Comparison of ENCODE assay signal across 1 cellular context in the genomic region with DNA sequence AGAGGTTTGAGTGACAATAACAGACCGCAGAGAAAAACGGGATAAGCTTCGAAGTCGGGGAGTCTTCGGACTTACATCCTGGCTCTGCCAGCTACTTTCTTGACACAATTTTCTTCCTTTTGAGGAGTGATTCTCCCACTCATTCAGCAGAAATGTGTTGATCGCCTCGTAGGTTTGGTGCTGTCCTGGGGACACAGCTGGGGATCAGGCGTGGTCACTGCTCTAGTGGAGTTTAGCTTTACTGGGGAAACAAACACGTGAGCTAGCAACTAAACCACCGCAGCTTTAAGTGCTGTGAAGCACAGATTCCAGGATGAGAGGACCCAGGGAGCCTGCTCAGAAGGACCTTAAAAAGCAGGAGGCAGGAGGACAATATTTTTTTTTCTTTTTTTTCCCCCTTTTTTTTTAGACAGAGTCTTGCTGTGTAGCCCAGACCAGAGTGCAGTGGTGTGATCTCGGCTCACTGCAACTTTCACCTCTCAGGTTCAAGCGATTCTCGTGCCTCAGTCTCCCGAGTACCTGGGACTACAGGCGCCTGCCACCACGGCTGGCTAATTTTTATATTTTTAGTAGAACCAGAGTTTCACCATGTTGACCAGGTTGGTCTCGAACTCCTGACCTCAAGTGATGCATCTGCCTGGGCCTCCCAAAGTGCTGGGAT.
TF ChIP-seq lines count a peak whose summit lies in the region.

No MANE protein-coding gene starts in this region.

TF ChIP-seq in HepG2, 621 proteins besides CTCF, POLR2A, EP300 and RAD21 (continued from another document and continues in another):
- TF ChIP-seq, protein P1, sequence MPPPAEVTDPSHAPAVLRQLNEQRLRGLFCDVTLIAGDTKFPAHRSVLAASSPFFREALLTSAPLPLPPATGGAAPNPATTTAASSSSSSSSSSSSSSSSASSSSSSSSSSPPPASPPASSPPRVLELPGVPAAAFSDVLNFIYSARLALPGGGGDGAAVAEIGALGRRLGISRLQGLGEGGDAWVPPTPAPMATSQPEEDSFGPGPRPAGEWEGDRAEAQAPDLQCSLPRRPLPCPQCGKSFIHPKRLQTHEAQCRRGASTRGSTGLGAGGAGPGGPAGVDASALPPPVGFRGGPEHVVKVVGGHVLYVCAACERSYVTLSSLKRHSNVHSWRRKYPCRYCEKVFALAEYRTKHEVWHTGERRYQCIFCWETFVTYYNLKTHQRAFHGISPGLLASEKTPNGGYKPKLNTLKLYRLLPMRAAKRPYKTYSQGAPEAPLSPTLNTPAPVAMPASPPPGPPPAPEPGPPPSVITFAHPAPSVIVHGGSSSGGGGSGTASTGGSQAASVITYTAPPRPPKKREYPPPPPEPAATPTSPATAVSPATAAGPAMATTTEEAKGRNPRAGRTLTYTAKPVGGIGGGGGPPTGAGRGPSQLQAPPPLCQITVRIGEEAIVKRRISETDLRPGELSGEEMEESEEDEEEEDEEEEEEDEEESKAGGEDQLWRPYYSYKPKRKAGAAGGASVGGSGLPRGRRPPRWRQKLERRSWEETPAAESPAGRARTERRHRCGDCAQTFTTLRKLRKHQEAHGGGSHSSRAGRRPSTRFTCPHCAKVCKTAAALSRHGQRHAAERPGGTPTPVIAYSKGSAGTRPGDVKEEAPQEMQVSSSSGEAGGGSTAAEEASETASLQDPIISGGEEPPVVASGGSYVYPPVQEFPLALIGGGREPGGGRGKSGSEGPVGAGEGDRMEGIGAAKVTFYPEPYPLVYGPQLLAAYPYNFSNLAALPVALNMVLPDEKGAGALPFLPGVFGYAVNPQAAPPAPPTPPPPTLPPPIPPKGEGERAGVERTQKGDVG (CRISPR knock-in tag; IDR thresholded peaks at IDR 0.05; ENCODE audit: borderline replicate concordance), result no peak
- no peak for TF ChIP-seq ZNF672 (CRISPR knock-in tag; IDR thresholded peaks at IDR 0.05)
- no peak for TF ChIP-seq NAIF1 (CRISPR knock-in tag; IDR thresholded peaks at IDR 0.05; ENCODE audit: borderline replicate concordance)
- no peak for TF ChIP-seq NR2F2 (IDR thresholded peaks at IDR 0.05; ENCODE audit: borderline replicate concordance, low read depth)
- TF ChIP-seq, protein P2, sequence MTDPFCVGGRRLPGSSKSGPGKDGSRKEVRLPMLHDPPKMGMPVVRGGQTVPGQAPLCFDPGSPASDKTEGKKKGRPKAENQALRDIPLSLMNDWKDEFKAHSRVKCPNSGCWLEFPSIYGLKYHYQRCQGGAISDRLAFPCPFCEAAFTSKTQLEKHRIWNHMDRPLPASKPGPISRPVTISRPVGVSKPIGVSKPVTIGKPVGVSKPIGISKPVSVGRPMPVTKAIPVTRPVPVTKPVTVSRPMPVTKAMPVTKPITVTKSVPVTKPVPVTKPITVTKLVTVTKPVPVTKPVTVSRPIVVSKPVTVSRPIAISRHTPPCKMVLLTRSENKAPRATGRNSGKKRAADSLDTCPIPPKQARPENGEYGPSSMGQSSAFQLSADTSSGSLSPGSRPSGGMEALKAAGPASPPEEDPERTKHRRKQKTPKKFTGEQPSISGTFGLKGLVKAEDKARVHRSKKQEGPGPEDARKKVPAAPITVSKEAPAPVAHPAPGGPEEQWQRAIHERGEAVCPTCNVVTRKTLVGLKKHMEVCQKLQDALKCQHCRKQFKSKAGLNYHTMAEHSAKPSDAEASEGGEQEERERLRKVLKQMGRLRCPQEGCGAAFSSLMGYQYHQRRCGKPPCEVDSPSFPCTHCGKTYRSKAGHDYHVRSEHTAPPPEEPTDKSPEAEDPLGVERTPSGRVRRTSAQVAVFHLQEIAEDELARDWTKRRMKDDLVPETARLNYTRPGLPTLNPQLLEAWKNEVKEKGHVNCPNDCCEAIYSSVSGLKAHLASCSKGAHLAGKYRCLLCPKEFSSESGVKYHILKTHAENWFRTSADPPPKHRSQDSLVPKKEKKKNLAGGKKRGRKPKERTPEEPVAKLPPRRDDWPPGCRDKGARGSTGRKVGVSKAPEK (CRISPR knock-in tag; IDR thresholded peaks at IDR 0.05; ENCODE audit: borderline replicate concordance), result 0 out of 2 replicates have a peak, but pooled peaks have one; percentile 4
- TF ChIP-seq FOXK1 (CRISPR knock-in tag; IDR thresholded peaks at IDR 0.05; ENCODE audit: borderline replicate concordance, low read depth), result peak; percentile 19; the same call in 1 of the 2 replicates
- peak; percentile 17; the same call in 1 of the 2 replicates for TF ChIP-seq ZNF138 (CRISPR knock-in tag; IDR thresholded peaks at IDR 0.05; ENCODE audit: low read depth)
- no peak for TF ChIP-seq GMEB2 (CRISPR knock-in tag; IDR thresholded peaks at IDR 0.05; ENCODE audit: low read depth)
- no peak for TF ChIP-seq RBM22 (optimal IDR thresholded peaks at IDR 0.05; ENCODE audit: low read length)
- TF ChIP-seq ZFX (CRISPR knock-in tag; IDR thresholded peaks at IDR 0.05; ENCODE audit: low read depth), result no peak
- TF ChIP-seq ATRX (CRISPR knock-in tag; IDR thresholded peaks at IDR 0.05; ENCODE audit: borderline replicate concordance), result peak; percentile 83; the same call in 1 of the 2 replicates
- TF ChIP-seq GABPA (IDR thresholded peaks at IDR 0.05; ENCODE audit: low read depth, low read length), result no peak
- TF ChIP-seq GABPA (CRISPR knock-in tag; IDR thresholded peaks at IDR 0.05; ENCODE audit: low read depth), result no peak
- no peak for TF ChIP-seq JARID2 (CRISPR knock-in tag; IDR thresholded peaks at IDR 0.05; ENCODE audit: insufficient replicate concordance)
- no peak for TF ChIP-seq CBX1 (IDR thresholded peaks at IDR 0.05; ENCODE audit: low read depth)
- 0 out of 2 replicates have a peak, but pooled peaks have one; percentile 18 for TF ChIP-seq ZNF235 (CRISPR knock-in tag; IDR thresholded peaks at IDR 0.05; ENCODE audit: borderline replicate concordance)
- no peak for TF ChIP-seq ZNF484 (CRISPR knock-in tag; IDR thresholded peaks at IDR 0.05; ENCODE audit: borderline replicate concordance, low read depth)
- 0 out of 2 replicates have a peak, but pooled peaks have one; percentile 25 for TF ChIP-seq ZNF44 (CRISPR knock-in tag; IDR thresholded peaks at IDR 0.05)
- 0 out of 2 replicates have a peak, but pooled peaks have one; percentile 27 for TF ChIP-seq CREBL2 (CRISPR knock-in tag; IDR thresholded peaks at IDR 0.05; ENCODE audit: borderline replicate concordance)
- TF ChIP-seq PAF1 (CRISPR knock-in tag; IDR thresholded peaks at IDR 0.05), result no peak
- no peak for TF ChIP-seq ZNF496 (CRISPR knock-in tag; IDR thresholded peaks at IDR 0.05; ENCODE audit: insufficient replicate concordance)
- TF ChIP-seq GZF1 (CRISPR knock-in tag; IDR thresholded peaks at IDR 0.05), result no peak
- TF ChIP-seq, protein P3, sequence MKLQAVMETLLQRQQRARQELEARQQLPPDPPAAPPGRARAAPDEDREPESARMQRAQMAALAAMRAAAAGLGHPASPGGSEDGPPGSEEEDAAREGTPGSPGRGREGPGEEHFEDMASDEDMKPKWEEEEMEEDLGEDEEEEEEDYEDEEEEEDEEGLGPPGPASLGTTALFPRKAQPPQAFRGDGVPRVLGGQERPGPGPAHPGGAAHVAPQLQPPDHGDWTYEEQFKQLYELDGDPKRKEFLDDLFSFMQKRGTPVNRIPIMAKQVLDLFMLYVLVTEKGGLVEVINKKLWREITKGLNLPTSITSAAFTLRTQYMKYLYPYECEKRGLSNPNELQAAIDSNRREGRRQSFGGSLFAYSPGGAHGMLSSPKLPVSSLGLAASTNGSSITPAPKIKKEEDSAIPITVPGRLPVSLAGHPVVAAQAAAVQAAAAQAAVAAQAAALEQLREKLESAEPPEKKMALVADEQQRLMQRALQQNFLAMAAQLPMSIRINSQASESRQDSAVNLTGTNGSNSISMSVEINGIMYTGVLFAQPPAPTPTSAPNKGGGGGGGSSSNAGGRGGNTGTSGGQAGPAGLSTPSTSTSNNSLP (IDR thresholded peaks at IDR 0.05; ENCODE audit: low read depth, low read length), result no peak
- no peak for TF ChIP-seq IKZF1 (IDR thresholded peaks at IDR 0.05)
- TF ChIP-seq ZNF792 (CRISPR knock-in tag; IDR thresholded peaks at IDR 0.05), result no peak; the same call in 1 of the 2 replicates
- peak; percentile 11 for TF ChIP-seq PHF5A (CRISPR knock-in tag; IDR thresholded peaks at IDR 0.05; ENCODE audit: low read depth, unreplicated experiment)
- no peak for TF ChIP-seq ZNF781 (CRISPR knock-in tag; IDR thresholded peaks at IDR 0.05; ENCODE audit: borderline replicate concordance, not compliant biosample characterization)
- no peak for TF ChIP-seq HMG20A (CRISPR knock-in tag; IDR thresholded peaks at IDR 0.05; ENCODE audit: borderline replicate concordance)
- TF ChIP-seq ZNF205 (CRISPR knock-in tag; IDR thresholded peaks at IDR 0.05), result no peak
- TF ChIP-seq, protein P4, sequence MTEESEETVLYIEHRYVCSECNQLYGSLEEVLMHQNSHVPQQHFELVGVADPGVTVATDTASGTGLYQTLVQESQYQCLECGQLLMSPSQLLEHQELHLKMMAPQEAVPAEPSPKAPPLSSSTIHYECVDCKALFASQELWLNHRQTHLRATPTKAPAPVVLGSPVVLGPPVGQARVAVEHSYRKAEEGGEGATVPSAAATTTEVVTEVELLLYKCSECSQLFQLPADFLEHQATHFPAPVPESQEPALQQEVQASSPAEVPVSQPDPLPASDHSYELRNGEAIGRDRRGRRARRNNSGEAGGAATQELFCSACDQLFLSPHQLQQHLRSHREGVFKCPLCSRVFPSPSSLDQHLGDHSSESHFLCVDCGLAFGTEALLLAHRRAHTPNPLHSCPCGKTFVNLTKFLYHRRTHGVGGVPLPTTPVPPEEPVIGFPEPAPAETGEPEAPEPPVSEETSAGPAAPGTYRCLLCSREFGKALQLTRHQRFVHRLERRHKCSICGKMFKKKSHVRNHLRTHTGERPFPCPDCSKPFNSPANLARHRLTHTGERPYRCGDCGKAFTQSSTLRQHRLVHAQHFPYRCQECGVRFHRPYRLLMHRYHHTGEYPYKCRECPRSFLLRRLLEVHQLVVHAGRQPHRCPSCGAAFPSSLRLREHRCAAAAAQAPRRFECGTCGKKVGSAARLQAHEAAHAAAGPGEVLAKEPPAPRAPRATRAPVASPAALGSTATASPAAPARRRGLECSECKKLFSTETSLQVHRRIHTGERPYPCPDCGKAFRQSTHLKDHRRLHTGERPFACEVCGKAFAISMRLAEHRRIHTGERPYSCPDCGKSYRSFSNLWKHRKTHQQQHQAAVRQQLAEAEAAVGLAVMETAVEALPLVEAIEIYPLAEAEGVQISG (CRISPR knock-in tag; IDR thresholded peaks at IDR 0.05), result no peak
- no peak for TF ChIP-seq ZNF614 (CRISPR knock-in tag; IDR thresholded peaks at IDR 0.05; ENCODE audit: borderline replicate concordance)
- no peak for TF ChIP-seq MYNN (CRISPR knock-in tag; IDR thresholded peaks at IDR 0.05; ENCODE audit: low read depth)
- TF ChIP-seq, protein P5, sequence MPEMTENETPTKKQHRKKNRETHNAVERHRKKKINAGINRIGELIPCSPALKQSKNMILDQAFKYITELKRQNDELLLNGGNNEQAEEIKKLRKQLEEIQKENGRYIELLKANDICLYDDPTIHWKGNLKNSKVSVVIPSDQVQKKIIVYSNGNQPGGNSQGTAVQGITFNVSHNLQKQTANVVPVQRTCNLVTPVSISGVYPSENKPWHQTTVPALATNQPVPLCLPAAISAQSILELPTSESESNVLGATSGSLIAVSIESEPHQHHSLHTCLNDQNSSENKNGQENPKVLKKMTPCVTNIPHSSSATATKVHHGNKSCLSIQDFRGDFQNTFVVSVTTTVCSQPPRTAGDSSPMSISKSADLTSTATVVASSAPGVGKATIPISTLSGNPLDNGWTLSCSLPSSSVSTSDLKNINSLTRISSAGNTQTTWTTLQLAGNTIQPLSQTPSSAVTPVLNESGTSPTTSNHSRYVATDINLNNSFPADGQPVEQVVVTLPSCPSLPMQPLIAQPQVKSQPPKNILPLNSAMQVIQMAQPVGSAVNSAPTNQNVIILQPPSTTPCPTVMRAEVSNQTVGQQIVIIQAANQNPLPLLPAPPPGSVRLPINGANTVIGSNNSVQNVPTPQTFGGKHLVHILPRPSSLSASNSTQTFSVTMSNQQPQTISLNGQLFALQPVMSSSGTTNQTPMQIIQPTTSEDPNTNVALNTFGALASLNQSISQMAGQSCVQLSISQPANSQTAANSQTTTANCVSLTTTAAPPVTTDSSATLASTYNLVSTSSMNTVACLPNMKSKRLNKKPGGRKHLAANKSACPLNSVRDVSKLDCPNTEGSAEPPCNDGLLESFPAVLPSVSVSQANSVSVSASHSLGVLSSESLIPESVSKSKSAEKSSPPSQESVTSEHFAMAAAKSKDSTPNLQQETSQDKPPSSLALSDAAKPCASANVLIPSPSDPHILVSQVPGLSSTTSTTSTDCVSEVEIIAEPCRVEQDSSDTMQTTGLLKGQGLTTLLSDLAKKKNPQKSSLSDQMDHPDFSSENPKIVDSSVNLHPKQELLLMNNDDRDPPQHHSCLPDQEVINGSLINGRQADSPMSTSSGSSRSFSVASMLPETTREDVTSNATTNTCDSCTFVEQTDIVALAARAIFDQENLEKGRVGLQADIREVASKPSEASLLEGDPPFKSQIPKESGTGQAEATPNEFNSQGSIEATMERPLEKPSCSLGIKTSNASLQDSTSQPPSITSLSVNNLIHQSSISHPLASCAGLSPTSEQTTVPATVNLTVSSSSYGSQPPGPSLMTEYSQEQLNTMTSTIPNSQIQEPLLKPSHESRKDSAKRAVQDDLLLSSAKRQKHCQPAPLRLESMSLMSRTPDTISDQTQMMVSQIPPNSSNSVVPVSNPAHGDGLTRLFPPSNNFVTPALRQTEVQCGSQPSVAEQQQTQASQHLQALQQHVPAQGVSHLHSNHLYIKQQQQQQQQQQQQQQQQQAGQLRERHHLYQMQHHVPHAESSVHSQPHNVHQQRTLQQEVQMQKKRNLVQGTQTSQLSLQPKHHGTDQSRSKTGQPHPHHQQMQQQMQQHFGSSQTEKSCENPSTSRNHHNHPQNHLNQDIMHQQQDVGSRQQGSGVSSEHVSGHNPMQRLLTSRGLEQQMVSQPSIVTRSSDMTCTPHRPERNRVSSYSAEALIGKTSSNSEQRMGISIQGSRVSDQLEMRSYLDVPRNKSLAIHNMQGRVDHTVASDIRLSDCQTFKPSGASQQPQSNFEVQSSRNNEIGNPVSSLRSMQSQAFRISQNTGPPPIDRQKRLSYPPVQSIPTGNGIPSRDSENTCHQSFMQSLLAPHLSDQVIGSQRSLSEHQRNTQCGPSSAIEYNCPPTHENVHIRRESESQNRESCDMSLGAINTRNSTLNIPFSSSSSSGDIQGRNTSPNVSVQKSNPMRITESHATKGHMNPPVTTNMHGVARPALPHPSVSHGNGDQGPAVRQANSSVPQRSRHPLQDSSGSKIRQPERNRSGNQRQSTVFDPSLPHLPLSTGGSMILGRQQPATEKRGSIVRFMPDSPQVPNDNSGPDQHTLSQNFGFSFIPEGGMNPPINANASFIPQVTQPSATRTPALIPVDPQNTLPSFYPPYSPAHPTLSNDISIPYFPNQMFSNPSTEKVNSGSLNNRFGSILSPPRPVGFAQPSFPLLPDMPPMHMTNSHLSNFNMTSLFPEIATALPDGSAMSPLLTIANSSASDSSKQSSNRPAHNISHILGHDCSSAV (CRISPR knock-in tag; IDR thresholded peaks at IDR 0.05; ENCODE audit: borderline replicate concordance), result 0 out of 2 replicates have a peak, but pooled peaks have one; percentile 15
- TF ChIP-seq ZNF788 (CRISPR knock-in tag; IDR thresholded peaks at IDR 0.05; ENCODE audit: borderline replicate concordance), result no peak
- no peak for TF ChIP-seq ZNF143 (CRISPR knock-in tag; IDR thresholded peaks at IDR 0.05)
- no peak for TF ChIP-seq ZSCAN29 (CRISPR knock-in tag; conservative IDR thresholded peaks at IDR 0.05)
